ENCODE assay signal across 19 cellular contexts in genomic region chr15:28990390-28990789, GRCh38.
"Had no signal": no experiment of that assay in that cellular context is flagged by ENCODE, and none has a peak within 500 bp of the region (broad histone marks: within the 10 kb centered on the region; RNA-seq: fewer than 3 reads in every experiment).

No MANE protein-coding gene starts in this region.

- H3K27ac ChIP-seq: colonic mucosa, left ventricle myocardium inferior, psoas muscle, transverse colon, uterus, WERI-Rb-1 had no signal

- H3K4me1 ChIP-seq: colonic mucosa, psoas muscle, transverse colon, uterus had no signal

- H3K9me3 ChIP-seq: colonic mucosa, left ventricle myocardium inferior, psoas muscle, transverse colon, uterus had no signal

- H3K27me3 ChIP-seq: colonic mucosa, transverse colon, uterus had no signal

- H3K4me3 Mint-ChIP-seq: activated T-cell treated with anti-CD3 and anti-CD28 coated beads, Interleukin-2, amount 50 U/mL, for 72 hours had no signal

- ATAC-seq: activated naive CD4-positive, alpha-beta T cell treated with anti-CD3 and anti-CD28 coated beads, Interleukin-2, amount 50 U/mL, for 72 hours; activated T-cell treated with anti-CD3 and anti-CD28 coated beads, Interleukin-2, amount 50 U/mL, for 72 hours; psoas muscle; right cardiac atrium; stimulated activated naive CD8-positive, alpha-beta T cell treated with anti-CD3 and anti-CD28 coated beads, Interleukin-15, Interleukin-2, amounts not matched to agents 100 U/mL and 50 U/mL, for 24 hours had no signal

- DNase-seq: activated CD4-positive, alpha-beta T cell treated with anti-CD3 and anti-CD28 coated beads for 1 hour; activated CD8-positive, alpha-beta memory T cell treated with anti-CD3 and anti-CD28 coated beads for 24 hours; activated CD8-positive, alpha-beta memory T cell treated with anti-CD3 and anti-CD28 coated beads, Interleukin-2, amount 50 U/mL, for 48 hours; activated effector memory CD4-positive, alpha-beta T cell treated with anti-CD3 and anti-CD28 coated beads, Interleukin-2, amount 50 U/mL, for 16 hours; activated T-cell treated with anti-CD3 and anti-CD28 coated beads, Interleukin-2, amount 50 U/mL, for 72 hours; amniotic stem cell; colonic mucosa; left ventricle myocardium inferior; psoas muscle; right cardiac atrium; stimulated activated naive CD8-positive, alpha-beta T cell treated with anti-CD3 and anti-CD28 coated beads, Interleukin-15, Interleukin-2, amounts not matched to agents 100 U/mL and 50 U/mL, for 24 hours; T-helper 1 cell; T1000; transverse colon; uterus; WERI-Rb-1 had no signal

- H3K36me3 ChIP-seq: colonic mucosa, left ventricle myocardium inferior, transverse colon, uterus, WERI-Rb-1 had no signal

- H3K27ac Mint-ChIP-seq: activated naive CD4-positive, alpha-beta T cell treated with anti-CD3 and anti-CD28 coated beads, Interleukin-2, amount 50 U/mL, for 72 hours; activated T-cell treated with anti-CD3 and anti-CD28 coated beads, Interleukin-2, amount 50 U/mL, for 72 hours had no signal

- FAIRE-seq: endometrium, frontal cortex had no signal

- H3K4me3 ChIP-seq: colonic mucosa, left ventricle myocardium inferior, psoas muscle, transverse colon, uterus had no signal
